1 cellular context compared by ENCODE assay signal in genomic region chr14:87066221-87066817, GRCh38.
TF ChIP-seq lines count a peak whose summit lies in the region.

No MANE protein-coding gene starts in this region.

TF ChIP-seq in SK-N-SH treated with all-trans-retinoic acid at 6 μM for 48 hours, 23 proteins besides CTCF, POLR2A, EP300 and RAD21 (continued from another document):
- TF ChIP-seq CSRNP3 (CRISPR knock-in tag; IDR thresholded peaks at IDR 0.05) (no peak), OSR1 (CRISPR knock-in tag; IDR thresholded peaks at IDR 0.05) (no peak)
